Comparison of ENCODE assay signal across 15 cellular contexts in genomic region chr12:23528316-23528715, GRCh38.
"Had no signal": no experiment of that assay in that cellular context is flagged by ENCODE, and none has a peak within 500 bp of the region (broad histone marks: within the 10 kb centered on the region; RNA-seq: fewer than 3 reads in every experiment).

No MANE protein-coding gene starts in this region.

- DNase-seq: activated CD4-positive, alpha-beta T cell treated with anti-CD3 and anti-CD28 coated beads for 1 hour; activated T-cell treated with anti-CD3 and anti-CD28 coated beads, Interleukin-2, amount 50 U/mL, for 1 hour; aorta; effector memory CD8-positive, alpha-beta T cell; heart right ventricle; kidney; ovary; psoas muscle; stimulated activated CD4-positive, alpha-beta T cell treated with anti-CD3 and anti-CD28 coated beads, Interleukin-4, amount 100 ng/mL, for 24 hours; stimulated activated naive CD4-positive, alpha-beta T cell treated with Interleukin-2 at 50 U/mL for 16 hours; T-cell had no signal

- H3K4me1 ChIP-seq: heart right ventricle, psoas muscle, right atrium auricular region had no signal

- H3K36me3 ChIP-seq: heart right ventricle, neutrophil, ovary, right atrium auricular region, thoracic aorta had no signal

- FAIRE-seq: colon, kidney had no signal

- H3K27me3 ChIP-seq: heart right ventricle, neutrophil, ovary, right atrium auricular region had no signal

- H3K4me3 ChIP-seq: heart right ventricle, ovary, psoas muscle, right atrium auricular region, thoracic aorta had no signal

- H3K9me3 ChIP-seq: neutrophil, ovary, psoas muscle had no signal

- H3K27ac ChIP-seq: heart right ventricle, neutrophil, ovary, psoas muscle, right atrium auricular region, thoracic aorta had no signal
